Comparison of ENCODE assay signal across 8 cellular contexts in the genomic region with DNA sequence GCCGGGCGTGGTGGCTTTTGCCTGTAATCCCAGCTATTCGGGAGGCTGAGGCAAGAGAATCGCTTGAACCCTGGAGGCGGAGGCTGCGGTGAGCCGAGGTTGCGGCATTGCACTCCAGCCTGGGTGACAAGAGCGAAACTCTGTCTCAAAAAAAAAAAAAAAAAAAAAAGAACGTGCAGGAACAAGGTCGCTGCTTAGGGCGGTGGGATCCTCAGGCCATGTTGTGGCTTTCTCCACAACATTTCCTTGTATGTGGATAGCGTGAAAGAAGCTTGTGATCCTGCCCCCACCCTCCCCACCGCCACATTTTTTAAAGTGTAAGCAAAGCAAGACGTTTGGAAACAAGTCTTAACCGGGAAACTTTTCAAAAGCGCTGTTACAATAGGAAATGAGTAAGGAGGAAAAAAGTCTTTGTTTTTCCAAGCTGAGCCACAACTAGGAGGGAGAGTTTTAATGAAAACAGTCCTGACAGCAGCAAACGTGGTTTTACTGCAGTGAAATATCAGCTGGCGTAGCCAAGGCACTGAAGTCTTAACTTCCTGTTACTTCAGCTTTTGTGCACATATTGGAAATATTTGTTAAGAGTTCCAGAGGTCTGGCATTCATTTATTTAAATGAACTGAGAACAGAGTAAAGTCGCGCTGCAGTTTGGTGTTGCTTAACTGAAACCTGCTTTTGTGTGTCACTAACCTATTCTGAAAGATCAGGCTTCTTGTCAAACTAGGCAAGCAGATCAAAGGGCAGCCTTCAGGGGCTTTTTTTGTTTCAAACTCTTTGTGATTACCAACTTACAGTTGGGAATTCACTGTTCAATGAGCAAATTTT. TPM values are rescaled to one million over a fixed set of nuclear protein-coding genes. Genes with fewer than 3 reads are reported as not detected.
DNase-seq lines count a peak whose midpoint lies in the region; ATAC-seq and TF ChIP-seq lines count a peak whose summit lies in the region.

No MANE protein-coding gene starts in this region.

- peaks cover 48% of the 10 kb centered on the region for H3K36me3 Mint-ChIP-seq in activated CD4-positive, alpha-beta T cell treated with anti-CD3 and anti-CD28 coated beads for 36 hours (ENCODE audit: low read depth)

- H3K27me3 Mint-ChIP-seq in activated CD4-positive, alpha-beta T cell treated with anti-CD3 and anti-CD28 coated beads for 36 hours, result no peaks in the 10 kb centered on the region

- peak overlapping the region; percentile 85 for H3K4me2 ChIP-seq in OCI-LY3 (ENCODE audit: low read length)

- peak overlapping the region; percentile 94 for H3K4me3 Mint-ChIP-seq in activated CD4-positive, alpha-beta T cell treated with anti-CD3 and anti-CD28 coated beads for 36 hours

- peaks cover 99% of the 10 kb centered on the region for H3K79me2 ChIP-seq in OCI-LY3 (ENCODE audit: low read length)

- peak overlapping the region; percentile 94 for H3K4me3 ChIP-seq in OCI-LY3 (ENCODE audit: low read length)

- peaks cover 51% of the 10 kb centered on the region for H4K20me1 ChIP-seq in OCI-LY3 (ENCODE audit: insufficient read depth, low read length)

- peaks cover 74% of the 10 kb centered on the region for H3K36me3 ChIP-seq in OCI-LY3 (replicated peaks; ENCODE audit: low read depth, low read length)

- H3K9me3 ChIP-seq in OCI-LY3 (ENCODE audit: insufficient read depth, low read length), result no peaks in the 10 kb centered on the region

- H3K9ac ChIP-seq in OCI-LY3 (ENCODE audit: low read length), result peak overlapping the region; percentile 99

- H3K27me3 ChIP-seq in OCI-LY3 (ENCODE audit: low read depth, low read length), result no peaks in the 10 kb centered on the region

- peak; percentile 27 for ATAC-seq in activated CD4-positive, alpha-beta T cell treated with anti-CD3 and anti-CD28 coated beads for 36 hours
- ATAC-seq in sciatic nerve (peak; percentile 16), HG03196 (IDR thresholded peaks at IDR 0.05; ENCODE audit: unreplicated experiment) (no peak)

- no peak overlapping the region for H2AFZ ChIP-seq in OCI-LY3 (ENCODE audit: low read depth, low read length)

- intact Hi-C loops in activated CD4-positive, alpha-beta T cell treated with anti-CD3 and anti-CD28 coated beads for 36 hours (cut with DNase I, micrococcal nuclease), result loop anchor here (1.0 to 5.0 kb wide), 15 partner anchors 73 to 1844 kb away; partner anchors contain the start of genes MYL12A (in 1 of the 2), MYL12B (in 1 of the 2), SMCHD1 (in 1 of the 2) and ZBTB14 (in 1 of the 2)
- intact Hi-C loops in sciatic nerve (cut with DNase I), result loop anchor here (5.0 to 10.0 kb wide), 2 partner anchors 144 to 179 kb away; no protein-coding TSS in a partner anchor

- H3K27ac ChIP-seq in OCI-LY3 (ENCODE audit: low read length) (peak overlapping the region; percentile 95), angular gyrus (ENCODE audit: low read depth, low read length) (peak overlapping the region; percentile 3)

- peaks cover 59% of the 10 kb centered on the region for H3K4me1 Mint-ChIP-seq in activated CD4-positive, alpha-beta T cell treated with anti-CD3 and anti-CD28 coated beads for 36 hours

- peak; percentile 66 for DNase-seq in activated CD4-positive, alpha-beta T cell treated with anti-CD3 and anti-CD28 coated beads for 36 hours
- DNase-seq in activated CD4-positive, alpha-beta T cell treated with anti-CD3 and anti-CD28 coated beads, Interleukin-2, amount 50 U/mL, for 4 hours, result no peak
- peak; percentile 5 to 31 for DNase-seq in hippocampal formation (lab: John Stamatoyannopoulos, UW)
- peak; percentile 78 for DNase-seq in sciatic nerve (ENCODE audit: low spot score)
- no peak for DNase-seq in NCI-H2227 (lab: John Stamatoyannopoulos, UW; ENCODE audit: unreplicated experiment)

- TF ChIP-seq CTCF in OCI-LY3 (IDR thresholded peaks at IDR 0.05; ENCODE audit: low read depth, low read length), result no peak

- peak overlapping the region; percentile 99 for H3K27ac Mint-ChIP-seq in activated CD4-positive, alpha-beta T cell treated with anti-CD3 and anti-CD28 coated beads for 36 hours

- POLR2A ChIA-PET in activated CD4-positive, alpha-beta T cell treated with anti-CD3 and anti-CD28 coated beads for 36 hours (lab: Charles Lee), result interaction anchor here (0.7 to 3.6 kb wide), 3 partner anchors 141 to 392 kb away, joined by 3 to 58 read pairs (median 8); partner anchors contain the start of gene MYL12A

- no peaks in the 10 kb centered on the region for H3K9me3 Mint-ChIP-seq in activated CD4-positive, alpha-beta T cell treated with anti-CD3 and anti-CD28 coated beads for 36 hours (ENCODE audit: low read depth)

- CTCF ChIA-PET in activated CD4-positive, alpha-beta T cell treated with anti-CD3 and anti-CD28 coated beads for 36 hours (lab: Charles Lee), result interaction anchor here (0.6 to 5.4 kb wide), 36 partner anchors 12 to 234 kb away, joined by 3 to 54 read pairs (median 4); no protein-coding TSS in a partner anchor

- H3K4me1 ChIP-seq in OCI-LY3 (ENCODE audit: low read length), result peaks cover 49% of the 10 kb centered on the region

RNA-seq across cellular contexts. Expression of gene TGIF1, which starts 3.8 kb away (rescaled TPM):
- 10 to 100 TPM; 42.7 to 46.3 TPM for total RNA-seq in activated CD4-positive, alpha-beta T cell treated with anti-CD3 and anti-CD28 coated beads for 36 hours
- total RNA-seq in sciatic nerve, result 59.3 TPM

Comparison
In these comparisons a context has a peak if more than half of its experiments do, and no peak if none do; other contexts are left out.
1. DNase-seq: peak in activated CD4-positive, alpha-beta T cell treated with anti-CD3 and anti-CD28 coated beads for 36 hours (single experiment), hippocampal formation (2 of 2) and sciatic nerve (single experiment); none in activated CD4-positive, alpha-beta T cell treated with anti-CD3 and anti-CD28 coated beads, Interleukin-2, amount 50 U/mL, for 4 hours (0 of 2) and NCI-H2227 (single experiment).